ENCODE assay signal across 16 cellular contexts in genomic region chr12:124073636-124074035, GRCh38.
DNase-seq lines count a peak whose midpoint lies in the region; TF ChIP-seq lines count a peak whose summit lies in the region.
"Had no signal": no experiment of that assay in that cellular context is flagged by ENCODE, and none has a peak within 500 bp of the region (broad histone marks: within the 10 kb centered on the region; RNA-seq: fewer than 3 reads in every experiment).

No MANE protein-coding gene starts in this region.

- H2BK120ac ChIP-seq in trophoblast cell (ENCODE audit: insufficient read depth, low read length, poor library complexity), result no peak overlapping the region

- H3K79me2 ChIP-seq in trophoblast cell (ENCODE audit: control insufficient read depth, insufficient read depth, low read length, poor library complexity), result no peaks in the 10 kb centered on the region

- no peak overlapping the region for H3K9ac ChIP-seq in trophoblast cell (ENCODE audit: low read length)

- no peaks in the 10 kb centered on the region for H3K79me1 ChIP-seq in trophoblast cell (ENCODE audit: low read length)

- no peak for TF ChIP-seq CTCF in fibroblast of villous mesenchyme (IDR thresholded peaks at IDR 0.05; ENCODE audit: insufficient read depth, low read depth, low read length)

- H3K4me3 ChIP-seq in SJSA1 (no peak overlapping the region), fibroblast of villous mesenchyme (ENCODE audit: low read depth, low read length) (no peak overlapping the region), trophoblast cell (ENCODE audit: low read depth, low read length) (no peak overlapping the region)

- no peaks in the 10 kb centered on the region; the same call in 1 of the 2 replicates for H3K27me3 ChIP-seq in SJSA1 (replicated peaks)
- no peaks in the 10 kb centered on the region for H3K27me3 ChIP-seq in trophoblast cell (ENCODE audit: insufficient read depth, low read length)

- H3K4me1 ChIP-seq in SJSA1 (replicated peaks) (peaks cover 18% of the 10 kb centered on the region), trophoblast cell (ENCODE audit: control insufficient read depth in 1 of 2, insufficient read depth in 2 of 2, low read length in 2 of 2) (peaks cover 7 to 15% of the 10 kb centered on the region in 2 experiments)

- no CpG with 5 or more reads among the region's 6 CpGs for WGBS in trophoblast cell (ENCODE audit: extremely low coverage, insufficient coverage, insufficient read length)

- H3K4ac ChIP-seq in trophoblast cell (ENCODE audit: low read depth, low read length), result no peak overlapping the region

- peak overlapping the region; percentile 59 for H3K18ac ChIP-seq in trophoblast cell (ENCODE audit: low read length)

- H3K23ac ChIP-seq in trophoblast cell (ENCODE audit: low read length), result no peak overlapping the region

- H3K36me3 ChIP-seq in SJSA1, result no peaks in the 10 kb centered on the region
- H3K36me3 ChIP-seq in trophoblast cell (ENCODE audit: control insufficient read depth in 1 of 2, insufficient read depth in 2 of 2, low read length in 2 of 2), result no peaks in the 10 kb centered on the region

- H2BK5ac ChIP-seq in trophoblast cell (ENCODE audit: low read depth, low read length, poor library complexity), result no peak overlapping the region

- H3K4me2 ChIP-seq in trophoblast cell (ENCODE audit: low read length), result no peak overlapping the region

- H4K91ac ChIP-seq in trophoblast cell (ENCODE audit: low read depth, low read length), result no peak overlapping the region

- H2BK12ac ChIP-seq in trophoblast cell (ENCODE audit: low read length), result peak overlapping the region; percentile 62

- H3K27ac ChIP-seq in SJSA1 (0 out of 2 replicates have a peak overlapping the region, but pooled peaks have one; percentile 10), trophoblast cell (ENCODE audit: low read depth, low read length) (no peak overlapping the region)

- no peak overlapping the region for H4K8ac ChIP-seq in trophoblast cell (ENCODE audit: low read depth, low read length)

- DNase-seq in ELF-1 (ENCODE audit: low read depth, low spot score) (peak; percentile 51), SJSA1 (ENCODE audit: low read depth in 1 of 2, low spot score in 2 of 2) (peak in 1 of 2 experiments; percentile 7), fibroblast of villous mesenchyme (ENCODE audit: low read depth) (peak; percentile 24), trophoblast cell (peak; percentile 52 to 73), posterior cingulate gyrus (no peak), MV-4-11 (lab: John Stamatoyannopoulos, UW) (no peak), NAMALWA (ENCODE audit: low spot score) (no peak)
- DNase-seq: activated CD4-positive, alpha-beta T cell treated with anti-CD3 and anti-CD28 coated beads for 4 hours; activated T-cell treated with anti-CD3 and anti-CD28 coated beads, Interleukin-2, amount 50 U/mL, for 72 hours; CD4-positive, alpha-beta T cell; DMS53; effector memory CD4-positive, alpha-beta T cell; naive thymus-derived CD8-positive, alpha-beta T cell; NCI-H2081 treated with DMSO at 0.1 percent for 48 hours; NCI-H446; T-helper 1 cell had no signal

- H2AK5ac ChIP-seq in trophoblast cell (ENCODE audit: low read length), result no peak overlapping the region

- no peak overlapping the region for H2AFZ ChIP-seq in trophoblast cell (ENCODE audit: insufficient read depth, low read length, poor library complexity)

- no peak overlapping the region for H4K12ac ChIP-seq in trophoblast cell (ENCODE audit: low read depth, low read length)

- no peaks in the 10 kb centered on the region for H3K9me3 ChIP-seq in SJSA1 (replicated peaks)
- no peaks in the 10 kb centered on the region for H3K9me3 ChIP-seq in trophoblast cell (ENCODE audit: insufficient read depth, low read depth, low read length)

- intact Hi-C loops in posterior cingulate gyrus (cut with DNase I), result no loop called here

- no peak overlapping the region for H3K14ac ChIP-seq in trophoblast cell (ENCODE audit: low read length)

Comparison
In these comparisons a context has a peak if more than half of its experiments do, and no peak if none do; other contexts are left out.
1. DNase-seq: peak in ELF-1 (single experiment), fibroblast of villous mesenchyme (single experiment) and trophoblast cell (2 of 2); none in posterior cingulate gyrus (0 of 10), MV-4-11 (single experiment) and NAMALWA (single experiment).